1 cellular context compared by ENCODE assay signal in genomic region chr19:41398603-41399002, GRCh38.
TF ChIP-seq lines count a peak whose summit lies in the region.

No MANE protein-coding gene starts in this region.

TF ChIP-seq in GM12878, 131 proteins besides CTCF, POLR2A, EP300 and RAD21:
- TF ChIP-seq YY1 (IDR thresholded peaks at IDR 0.05; ENCODE audit: low read depth, low read length): no peak
- no peak for TF ChIP-seq SUPT20H (IDR thresholded peaks at IDR 0.05; ENCODE audit: borderline replicate concordance, control insufficient read depth, low read depth, low read length)
- TF ChIP-seq GABPA (IDR thresholded peaks at IDR 0.05; ENCODE audit: low read depth): no peak
- no peak for TF ChIP-seq CBX3 (IDR thresholded peaks at IDR 0.05; ENCODE audit: borderline replicate concordance, low read depth)
- no peak for TF ChIP-seq SIX5 (IDR thresholded peaks at IDR 0.05; ENCODE audit: low read depth, low read length, severe bottlenecking)
- no peak for TF ChIP-seq BHLHE40 (IDR thresholded peaks at IDR 0.05; ENCODE audit: borderline replicate concordance in 1 of 2, low read depth in 2 of 2, low read length in 1 of 2)
- TF ChIP-seq TCF7 (IDR thresholded peaks at IDR 0.05; ENCODE audit: borderline replicate concordance): no peak
- TF ChIP-seq, protein P1, sequence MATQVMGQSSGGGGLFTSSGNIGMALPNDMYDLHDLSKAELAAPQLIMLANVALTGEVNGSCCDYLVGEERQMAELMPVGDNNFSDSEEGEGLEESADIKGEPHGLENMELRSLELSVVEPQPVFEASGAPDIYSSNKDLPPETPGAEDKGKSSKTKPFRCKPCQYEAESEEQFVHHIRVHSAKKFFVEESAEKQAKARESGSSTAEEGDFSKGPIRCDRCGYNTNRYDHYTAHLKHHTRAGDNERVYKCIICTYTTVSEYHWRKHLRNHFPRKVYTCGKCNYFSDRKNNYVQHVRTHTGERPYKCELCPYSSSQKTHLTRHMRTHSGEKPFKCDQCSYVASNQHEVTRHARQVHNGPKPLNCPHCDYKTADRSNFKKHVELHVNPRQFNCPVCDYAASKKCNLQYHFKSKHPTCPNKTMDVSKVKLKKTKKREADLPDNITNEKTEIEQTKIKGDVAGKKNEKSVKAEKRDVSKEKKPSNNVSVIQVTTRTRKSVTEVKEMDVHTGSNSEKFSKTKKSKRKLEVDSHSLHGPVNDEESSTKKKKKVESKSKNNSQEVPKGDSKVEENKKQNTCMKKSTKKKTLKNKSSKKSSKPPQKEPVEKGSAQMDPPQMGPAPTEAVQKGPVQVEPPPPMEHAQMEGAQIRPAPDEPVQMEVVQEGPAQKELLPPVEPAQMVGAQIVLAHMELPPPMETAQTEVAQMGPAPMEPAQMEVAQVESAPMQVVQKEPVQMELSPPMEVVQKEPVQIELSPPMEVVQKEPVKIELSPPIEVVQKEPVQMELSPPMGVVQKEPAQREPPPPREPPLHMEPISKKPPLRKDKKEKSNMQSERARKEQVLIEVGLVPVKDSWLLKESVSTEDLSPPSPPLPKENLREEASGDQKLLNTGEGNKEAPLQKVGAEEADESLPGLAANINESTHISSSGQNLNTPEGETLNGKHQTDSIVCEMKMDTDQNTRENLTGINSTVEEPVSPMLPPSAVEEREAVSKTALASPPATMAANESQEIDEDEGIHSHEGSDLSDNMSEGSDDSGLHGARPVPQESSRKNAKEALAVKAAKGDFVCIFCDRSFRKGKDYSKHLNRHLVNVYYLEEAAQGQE (IDR thresholded peaks at IDR 0.05; ENCODE audit: low read depth, low read length): no peak
- no peak for TF ChIP-seq ATF7 (IDR thresholded peaks at IDR 0.05; ENCODE audit: low read depth)
- no peak for TF ChIP-seq KDM1A (IDR thresholded peaks at IDR 0.05; ENCODE audit: borderline replicate concordance)
- no peak for TF ChIP-seq STAT1 (conservative IDR thresholded peaks at IDR 0.05)
- no peak for TF ChIP-seq PBX3 (IDR thresholded peaks at IDR 0.05; ENCODE audit: insufficient replicate concordance, low read depth, low read length)
- no peak for TF ChIP-seq NFYA (IDR thresholded peaks at IDR 0.05; ENCODE audit: borderline replicate concordance, low read depth, low read length)
